In genomic region chr20:50670126-50670862, GRCh38 we compare ENCODE assay signal across 17 cellular contexts. TPM values are rescaled to one million over a fixed set of nuclear protein-coding genes. Genes with fewer than 3 reads are reported as not detected.
A peak's percentile ranks its signal among the peaks of the same experiment; 100 is the strongest.
DNase-seq lines count a peak whose midpoint lies in the region; ATAC-seq, FAIRE-seq and TF ChIP-seq lines count a peak whose summit lies in the region.
"Had no signal": no experiment of that assay in that cellular context is flagged by ENCODE, and none has a peak within 500 bp of the region (broad histone marks: within the 10 kb centered on the region; RNA-seq: fewer than 3 reads in every experiment).

No MANE protein-coding gene starts in this region.

- H3K36me3 ChIP-seq in A673 (ENCODE audit: insufficient read depth, low read length, poor library complexity, severe bottlenecking) = no peaks in the 10 kb centered on the region
- no peaks in the 10 kb centered on the region for H3K36me3 ChIP-seq in RWPE2 (ENCODE audit: low read depth)
- no peaks in the 10 kb centered on the region for H3K36me3 ChIP-seq in kidney (ENCODE audit: control insufficient read depth in 1 of 2, insufficient read depth in 2 of 2, low read length in 2 of 2)
- H3K36me3 ChIP-seq: brain microvascular endothelial cell had no signal

- H3K4me1 ChIP-seq in A673 (ENCODE audit: insufficient read depth, low read length, poor library complexity, severe bottlenecking) (peaks cover 13% of the 10 kb centered on the region), RWPE2 (ENCODE audit: insufficient read depth, poor library complexity, severe bottlenecking) (peaks cover 7% of the 10 kb centered on the region), kidney (ENCODE audit: control insufficient read depth in 1 of 2, insufficient read depth in 1 of 2, low read depth in 1 of 2, low read length in 2 of 2) (peaks cover 37 to 52% of the 10 kb centered on the region in 2 donors)

- H3K27ac ChIP-seq in A673 (ENCODE audit: low read depth, low read length, poor library complexity, severe bottlenecking) = peak overlapping the region; percentile 65
- H3K27ac ChIP-seq in RWPE2 (ENCODE audit: poor library complexity, severe bottlenecking) = peak overlapping the region; percentile 0
- peak overlapping the region; percentile 54 to 74 for H3K27ac ChIP-seq in kidney (ENCODE audit: low read depth in 2 of 2, low read length in 2 of 2)
- H3K27ac ChIP-seq: brain microvascular endothelial cell had no signal

- no peak overlapping the region for H3K4me3 ChIP-seq in A673 (ENCODE audit: low read depth, low read length, poor library complexity, severe bottlenecking)
- no peak overlapping the region for H3K4me3 ChIP-seq in RWPE2 (ENCODE audit: severe bottlenecking)
- no peak overlapping the region for H3K4me3 ChIP-seq in kidney (ENCODE audit: low read length in 2 of 2)

- no peak for TF ChIP-seq EP300 in Ishikawa (IDR thresholded peaks at IDR 0.05; ENCODE audit: borderline replicate concordance)

- H3K4me3 Mint-ChIP-seq in immature natural killer cell = no peak overlapping the region
- H3K4me3 Mint-ChIP-seq: HFFc6; memory B cell; stimulated activated memory B cell treated with anti-CD40 and anti-IgM and Interleukin-4, amounts not matched to agents 10 μg/mL and 1 μg/mL and 100 μg/mL, for 72 hours had no signal

- no peak overlapping the region for H3K27ac Mint-ChIP-seq in immature natural killer cell
- H3K27ac Mint-ChIP-seq: HFFc6; memory B cell; stimulated activated memory B cell treated with anti-CD40 and anti-IgM and Interleukin-4, amounts not matched to agents 10 μg/mL and 1 μg/mL and 100 μg/mL, for 72 hours had no signal

- H3K9me3 Mint-ChIP-seq in immature natural killer cell = no peaks in the 10 kb centered on the region
- H3K9me3 Mint-ChIP-seq: HFFc6 had no signal

- no peaks in the 10 kb centered on the region for H3K36me3 Mint-ChIP-seq in immature natural killer cell
- H3K36me3 Mint-ChIP-seq: memory B cell; stimulated activated memory B cell treated with anti-CD40 and anti-IgM and Interleukin-4, amounts not matched to agents 10 μg/mL and 1 μg/mL and 100 μg/mL, for 72 hours had no signal

- peak; percentile 29; the same call in 1 of the 2 replicates for TF ChIP-seq RAD21 in Ishikawa (IDR thresholded peaks at IDR 0.05; ENCODE audit: low read depth)

- H3K27me3 ChIP-seq in A673 (replicated peaks; ENCODE audit: insufficient read depth, low read depth, low read length, poor library complexity) (no peaks in the 10 kb centered on the region), RWPE2 (ENCODE audit: insufficient read depth, poor library complexity, severe bottlenecking) (no peaks in the 10 kb centered on the region)
- H3K27me3 ChIP-seq: brain microvascular endothelial cell had no signal

- TF ChIP-seq CTCF in A673 (conservative IDR thresholded peaks at IDR 0.05; ENCODE audit: low read depth, low read length) = no peak
- TF ChIP-seq CTCF in RWPE2 (IDR thresholded peaks at IDR 0.05; ENCODE audit: poor library complexity, severe bottlenecking) = no peak
- TF ChIP-seq CTCF in kidney (IDR thresholded peaks at IDR 0.05; ENCODE audit: borderline replicate concordance, extremely low read depth, insufficient read depth) = no peak

- POLR2A ChIA-PET in A673 (lab: Charles Lee; ENCODE audit: low non-redundant PET) = interaction anchor here (0.7 kb wide), 1 partner anchor 110 kb away, joined by 6 read pairs; no protein-coding TSS in a partner anchor

- peak overlapping the region; percentile 15 to 45 for H3K9ac ChIP-seq in kidney (ENCODE audit: low read length in 2 of 2)
- H3K9ac ChIP-seq: SK-N-SH had no signal

- no peak for FAIRE-seq in kidney (lab: Jason Lieb, UNC)
- FAIRE-seq: GM18507 had no signal

- H3K4me1 Mint-ChIP-seq in immature natural killer cell = no peaks in the 10 kb centered on the region
- H3K4me1 Mint-ChIP-seq: stimulated activated memory B cell treated with anti-CD40 and anti-IgM and Interleukin-4, amounts not matched to agents 10 μg/mL and 1 μg/mL and 100 μg/mL, for 72 hours had no signal

- no peak for DNase-seq in A673 (ENCODE audit: low spot score)
- DNase-seq in RWPE2 (ENCODE audit: low spot score) = peak; percentile 90
- DNase-seq in kidney = no peak
- no peak for DNase-seq in NCI-H1436 (lab: John Stamatoyannopoulos, UW)
- no peak for DNase-seq in immature natural killer cell
- DNase-seq in activated T-cell treated with anti-CD3 and anti-CD28 coated beads, Interleukin-2, amount 50 U/mL, for 1 hour = no peak
- DNase-seq: brain microvascular endothelial cell; HFFc6; hippocampal formation; NCI-H446; SK-N-SH; stimulated activated CD4-positive, alpha-beta T cell treated with anti-CD3 and anti-CD28 coated beads, Interleukin-1b, Interleukin-23, amount 100 ng/mL, for 48 hours had no signal

- ATAC-seq in RWPE2 (ENCODE audit: low read depth) (peak; percentile 99), HG03565 (IDR thresholded peaks at IDR 0.05; ENCODE audit: unreplicated experiment) (no peak)
- ATAC-seq: stimulated activated memory B cell treated with anti-CD40 and anti-IgM and Interleukin-4, amounts not matched to agents 10 μg/mL and 1 μg/mL and 100 μg/mL, for 72 hours had no signal

- H3K9me3 ChIP-seq in A673 (ENCODE audit: low read depth, low read length, poor library complexity, severe bottlenecking) (no peaks in the 10 kb centered on the region), RWPE2 (ENCODE audit: severe bottlenecking) (no peaks in the 10 kb centered on the region), kidney (ENCODE audit: control insufficient read depth in 1 of 2, low read length in 2 of 2) (no peaks in the 10 kb centered on the region)
- H3K9me3 ChIP-seq: SK-N-SH had no signal

- peaks cover 1 to 3% (median 2%) of the 10 kb centered on the region in 3 donors for H3K27me3 Mint-ChIP-seq in immature natural killer cell (ENCODE audit: low read depth in 3 of 3)

- CTCF ChIA-PET in A673 (lab: Charles Lee) = interaction anchor here (0.6 kb wide), 2 partner anchors 11 to 48 kb away, joined by 7 to 8 read pairs; no protein-coding TSS in a partner anchor

- intact Hi-C loops in A673 (cut with micrococcal nuclease; ENCODE audit: unreplicated experiment) (no loop called here), kidney (cut with DNase I) (no loop called here)

- BruUV-seq in A673 (replicated peaks; lab: Mats Ljungman, UMichigan) = no TSS peak

TF ChIP-seq in Ishikawa, 13 proteins besides CTCF, POLR2A, EP300 and RAD21:
- TF ChIP-seq MAX (IDR thresholded peaks at IDR 0.05) (peak; percentile 46; the same call in 1 of the 2 replicates), TCF12 (IDR thresholded peaks at IDR 0.05; ENCODE audit: low read depth) (peak; percentile 46; the same call in 1 of the 2 replicates), REST (IDR thresholded peaks at IDR 0.05; ENCODE audit: low read depth) (no peak), TEAD4 (IDR thresholded peaks at IDR 0.05) (peak; percentile 72), NFIC (IDR thresholded peaks at IDR 0.05) (no peak), EGR1 (IDR thresholded peaks at IDR 0.05) (no peak), FOXM1 (IDR thresholded peaks at IDR 0.05; ENCODE audit: borderline replicate concordance, low read depth) (no peak), CREB1 (IDR thresholded peaks at IDR 0.05; ENCODE audit: low read depth) (no peak), CEBPB (IDR thresholded peaks at IDR 0.05) (no peak), ZBTB7A (IDR thresholded peaks at IDR 0.05; ENCODE audit: low read depth) (no peak)

RNA-seq across cellular contexts. Expression of gene RIPOR3, which starts 21.0 kb away (rescaled TPM):
- total RNA-seq in A673 (2021) (19.1 and 21.6 TPM in 2 replicates), kidney (14.6 TPM)
- polyA plus RNA-seq in kidney (ENCODE audit: insufficient read depth, low read depth, low replicate concordance) (10.5 TPM), immature natural killer cell (1 to 10 TPM in 2 of 3 donors, under 1 TPM in 1; 0.41 to 1.2 (median 1.0) TPM)

Comparison
In these comparisons a context has a peak if more than half of its experiments do, and no peak if none do; other contexts are left out.
1. H3K27ac ChIP-seq: peak in every context shown above with its lines; median percentile 65 in A673; 64 in kidney; 0 in RWPE2.